ENCODE assay signal across 8 cellular contexts in genomic region chr1:32742132-32742947, GRCh38. TPM values are rescaled to one million over a fixed set of nuclear protein-coding genes. Genes with fewer than 3 reads are reported as not detected.
DNase-seq lines count a peak whose midpoint lies in the region; ATAC-seq and TF ChIP-seq lines count a peak whose summit lies in the region.

No MANE protein-coding gene starts in this region.

- BruUV-seq in HCT116 (replicated peaks; lab: Mats Ljungman, UMichigan): no TSS peak

- H3K9me3 ChIP-seq in HCT116 (ENCODE audit: control insufficient read depth in 1 of 2, insufficient read depth in 1 of 2, low read depth in 1 of 2, low read length in 2 of 2): no peaks in the 10 kb centered on the region
- H3K9me3 ChIP-seq in WERI-Rb-1 (ENCODE audit: severe bottlenecking): no peaks in the 10 kb centered on the region

- no peaks in the 10 kb centered on the region for H4K20me1 ChIP-seq in HCT116 (ENCODE audit: insufficient read depth)

- peak overlapping the region; percentile 93 for H3K9ac ChIP-seq in HCT116 (ENCODE audit: low read length)

- intact Hi-C loops in HCT116 (cut with micrococcal nuclease): no loop called here
- intact Hi-C loops in left cardiac atrium (cut with DNase I): no loop called here

- H3K79me2 ChIP-seq in HCT116 (ENCODE audit: insufficient read depth, low read length): peaks cover 41% of the 10 kb centered on the region

- TF ChIP-seq POLR2A in HCT116 (IDR thresholded peaks at IDR 0.05; ENCODE audit: borderline replicate concordance, extremely low read depth, insufficient read depth, insufficient read length): no peak

- POLR2A ChIA-PET in HCT116 (lab: Charles Lee): no interaction called here

- H3K4me1 ChIP-seq in HCT116 (ENCODE audit: control insufficient read depth in 1 of 2, insufficient read depth in 2 of 2, low read length in 2 of 2): peaks cover 52 to 63% of the 10 kb centered on the region in 2 experiments

- no peak for DNase-seq in HCT116 (ENCODE audit: low read depth, low spot score)
- peak; percentile 35 for DNase-seq in WERI-Rb-1
- peak; percentile 38 for DNase-seq in left cardiac atrium
- no peak for DNase-seq in retinal pigment epithelial cell (ENCODE audit: low read depth)

- no peaks in the 10 kb centered on the region for H3K9me2 ChIP-seq in HCT116 (ENCODE audit: insufficient read depth)

- ATAC-seq in HCT116: peak; percentile 59
- ATAC-seq in left cardiac atrium: peak; percentile 17 to 38
- ATAC-seq in HG03039 (IDR thresholded peaks at IDR 0.05; ENCODE audit: unreplicated experiment): no peak
- no peak for ATAC-seq in GM21526 (IDR thresholded peaks at IDR 0.05; ENCODE audit: low FRiP score, unreplicated experiment)
- no peak for ATAC-seq in HG02870 (IDR thresholded peaks at IDR 0.05; ENCODE audit: unreplicated experiment)
- no peak for ATAC-seq in GM21717 (IDR thresholded peaks at IDR 0.05; ENCODE audit: unreplicated experiment)

- H3K4me3 ChIP-seq in HCT116 (replicated peaks in 1 of 2; ENCODE audit: low read depth in 1 of 2, low read length in 2 of 2) (peak overlapping the region; percentile 81 to 89), WERI-Rb-1 (ENCODE audit: low read depth, low read length) (peak overlapping the region; percentile 68), retinal pigment epithelial cell (ENCODE audit: low read length) (peak overlapping the region; percentile 56)

- peak overlapping the region; percentile 99 for H3K4me2 ChIP-seq in HCT116 (ENCODE audit: low read length)

- no peak for TF ChIP-seq RAD21 in HCT116 (IDR thresholded peaks at IDR 0.05; ENCODE audit: low read depth)

- H2AFZ ChIP-seq in HCT116 (ENCODE audit: low read depth, low read length, poor library complexity, severe bottlenecking): no peak overlapping the region

- CTCF ChIA-PET in HCT116 (lab: Charles Lee): no interaction called here

- RAD21 ChIA-PET in HCT116 (lab: Charles Lee; ENCODE audit: low non-redundant PET in 1 of 2, low total read pairs in 2 of 2, uncharacterized antibody in 2 of 2, unreplicated experiment in 2 of 2): interaction anchor here in 1 of 2 experiments (0.7 to 1.2 kb wide), 3 partner anchors 19 to 35 kb away, joined by 4 to 11 read pairs (median 5); no protein-coding TSS in a partner anchor

- peaks cover 0 to 6% of the 10 kb centered on the region in 2 experiments; a peak in 1 of 4 replicates for H3K36me3 ChIP-seq in HCT116 (ENCODE audit: control insufficient read depth in 1 of 2, insufficient read depth in 2 of 2, low read length in 2 of 2)
- H3K36me3 ChIP-seq in WERI-Rb-1: no peaks in the 10 kb centered on the region; the same call in 1 of the 2 replicates

- H3K27me3 ChIP-seq in HCT116 (ENCODE audit: insufficient read depth, low read length) (no peaks in the 10 kb centered on the region), WERI-Rb-1 (ENCODE audit: insufficient read depth, low read depth, severe bottlenecking) (no peaks in the 10 kb centered on the region)

- H3K27ac ChIP-seq in HCT116 (ENCODE audit: low read depth, low read length) (peak overlapping the region; percentile 90), WERI-Rb-1 (peak overlapping the region; percentile 74)

- TF ChIP-seq CTCF in HCT116 (IDR thresholded peaks at IDR 0.05 in 2 of 3, conservative IDR thresholded peaks at IDR 0.05 in 1 of 3; ENCODE audit: borderline replicate concordance in 1 of 3, insufficient read depth in 1 of 3, low read depth in 2 of 3, low read length in 2 of 3): no peak
- TF ChIP-seq CTCF in WERI-Rb-1 (IDR thresholded peaks at IDR 0.05; ENCODE audit: low read depth, low read length): no peak
- no peak for TF ChIP-seq CTCF in retinal pigment epithelial cell (conservative IDR thresholded peaks at IDR 0.05; ENCODE audit: low read depth, low read length)

TF ChIP-seq in HCT116, 20 proteins besides CTCF, POLR2A, EP300 and RAD21:
- TF ChIP-seq REST (IDR thresholded peaks at IDR 0.05; ENCODE audit: low read depth) (no peak), FOSL1 (IDR thresholded peaks at IDR 0.05; ENCODE audit: low read depth) (no peak), CEBPB (IDR thresholded peaks at IDR 0.05; ENCODE audit: low read depth) (no peak), SRF (IDR thresholded peaks at IDR 0.05; ENCODE audit: low read depth) (no peak), POLR2AphosphoS5 (IDR thresholded peaks at IDR 0.05; ENCODE audit: low read depth, low read length) (peak; percentile 30), ELF1 (IDR thresholded peaks at IDR 0.05; ENCODE audit: borderline replicate concordance, low read depth) (no peak)

RNA-seq across cellular contexts. Expression of gene SYNC, which starts 39.8 kb away (rescaled TPM):
- total RNA-seq in HCT116 (2021; ENCODE audit: unreplicated experiment): 1.3 TPM
- polyA plus RNA-seq in HCT116 (2012): 0.87 and 1.5 TPM in 2 replicates
- 10 to 100 TPM; 14.5 to 15.8 TPM for total RNA-seq in left cardiac atrium

Comparison
In these comparisons a context has a peak if more than half of its experiments do, and no peak if none do; other contexts are left out.
1. ATAC-seq: peak in HCT116 (single experiment) and left cardiac atrium (2 of 2); none in HG03039 (single experiment), GM21526 (single experiment), HG02870 (single experiment) and GM21717 (single experiment).
2. DNase-seq: peak in WERI-Rb-1 (single experiment) and left cardiac atrium (single experiment); none in HCT116 (single experiment) and retinal pigment epithelial cell (single experiment).
3. Peak in every context shown above with its lines, with median percentiles within 50 percentile points of each other: H3K4me3 ChIP-seq.